16 cellular contexts compared by ENCODE assay signal in genomic region chr5:39426136-39426535, GRCh38. TPM values are rescaled to one million over a fixed set of nuclear protein-coding genes. Genes with fewer than 3 reads are reported as not detected.
DNase-seq lines count a peak whose midpoint lies in the region; ATAC-seq, FAIRE-seq and TF ChIP-seq lines count a peak whose summit lies in the region.
"Had no signal": no experiment of that assay in that cellular context is flagged by ENCODE, and none has a peak within 500 bp of the region (broad histone marks: within the 10 kb centered on the region; RNA-seq: fewer than 3 reads in every experiment).

No MANE protein-coding gene starts in this region.

- POLR2A ChIA-PET in SK-N-SH (lab: Yijun Ruan, JAX) = no interaction called here
- POLR2A ChIA-PET in CD4-positive, alpha-beta T cell (lab: Charles Lee) = no interaction called here

- no peak for FAIRE-seq in HTR-8/SVneo (lab: Jason Lieb, UNC)

- peaks cover 2 to 7% of the 10 kb centered on the region in 2 experiments for H3K4me1 ChIP-seq in SK-N-SH (ENCODE audit: control insufficient read depth in 1 of 2, insufficient read depth in 2 of 2, low read depth in 1 of 2, low read length in 1 of 2)
- peaks cover 35% of the 10 kb centered on the region for H3K4me1 ChIP-seq in mesodermal cell (ENCODE audit: control insufficient read depth, insufficient read depth, low read length, poor library complexity, severe bottlenecking)
- peaks cover 37% of the 10 kb centered on the region for H3K4me1 ChIP-seq in suprapubic skin

- TF ChIP-seq CTCF in SK-N-SH (IDR thresholded peaks at IDR 0.05) = no peak
- no peak for TF ChIP-seq CTCF in chondrocyte (IDR thresholded peaks at IDR 0.05)
- TF ChIP-seq CTCF in suprapubic skin (IDR thresholded peaks at IDR 0.05) = no peak
- TF ChIP-seq CTCF in CD4-positive, alpha-beta T cell (IDR thresholded peaks at IDR 0.05) = no peak

- H3K36me3 ChIP-seq in SK-N-SH (replicated peaks in 1 of 2; ENCODE audit: control insufficient read depth in 1 of 2, insufficient read depth in 2 of 2, low read length in 1 of 2) (no peaks in the 10 kb centered on the region), mesodermal cell (ENCODE audit: control insufficient read depth, insufficient read depth, low read length) (peaks cover 9% of the 10 kb centered on the region), suprapubic skin (no peaks in the 10 kb centered on the region)
- H3K36me3 ChIP-seq: HAP-1 had no signal

- CTCF ChIA-PET in SK-N-SH (lab: Yijun Ruan, JAX) = no interaction called here
- CTCF ChIA-PET in CD4-positive, alpha-beta T cell (lab: Charles Lee) = no interaction called here

- ATAC-seq in SK-N-SH treated with all-trans-retinoic acid at 6 μM for 48 hours = no peak
- ATAC-seq in CD4-positive, alpha-beta T cell (ENCODE audit: poor library complexity) = no peak

- peak overlapping the region; percentile 95 for H3K27ac Mint-ChIP-seq in chondrocyte (ENCODE audit: unreplicated experiment)
- H3K27ac Mint-ChIP-seq in CD4-positive, alpha-beta T cell = no peak overlapping the region

- peak overlapping the region; percentile 39 for H3K4me3 Mint-ChIP-seq in chondrocyte (ENCODE audit: unreplicated experiment)
- no peak overlapping the region for H3K4me3 Mint-ChIP-seq in CD4-positive, alpha-beta T cell

- no peak for DNase-seq in SK-N-SH
- DNase-seq in chondrocyte (ENCODE audit: low spot score) = no peak
- no peak for DNase-seq in suprapubic skin (ENCODE audit: low spot score in 2 of 2)
- DNase-seq in CD4-positive, alpha-beta T cell = no peak
- no peak for DNase-seq in HTR-8/SVneo (ENCODE audit: insufficient read length, low spot score)
- no peak for DNase-seq in AG08396 (ENCODE audit: low spot score)
- DNase-seq: Kasumi-1; NCI-H345; nucleus accumbens; PC-9; stimulated activated CD4-positive, alpha-beta T cell treated with anti-CD3 and anti-CD28 coated beads, Interleukin-4, amount 100 ng/mL, for 1 hour had no signal

- H3K27me3 Mint-ChIP-seq in chondrocyte (ENCODE audit: low read depth) = no peaks in the 10 kb centered on the region
- peaks cover 75% of the 10 kb centered on the region for H3K27me3 Mint-ChIP-seq in CD4-positive, alpha-beta T cell

- H3K27ac ChIP-seq in SK-N-SH (ENCODE audit: low read depth in 2 of 2, low read length in 1 of 2) (peak overlapping the region; percentile 72 to 76), mesodermal cell (ENCODE audit: low read depth, low read length, severe bottlenecking) (peak overlapping the region; percentile 95), suprapubic skin (peak overlapping the region; percentile 91)
- no peak overlapping the region for H3K27ac ChIP-seq in CD4-positive, alpha-beta T cell (ENCODE audit: low read depth, low read length)
- H3K27ac ChIP-seq: 22Rv1, epithelial cell of prostate, PC-9 had no signal

- TF ChIP-seq RAD21 in SK-N-SH (IDR thresholded peaks at IDR 0.05; ENCODE audit: low read length) = no peak

- peaks cover 59% of the 10 kb centered on the region for H3K4me1 Mint-ChIP-seq in chondrocyte (ENCODE audit: low read depth)
- H3K4me1 Mint-ChIP-seq in CD4-positive, alpha-beta T cell (ENCODE audit: low read depth) = peaks cover 8% of the 10 kb centered on the region

- H3F3A ChIP-seq in SK-N-SH (replicated peaks; ENCODE audit: insufficient read depth) = peaks cover 8% of the 10 kb centered on the region

- H3K36me3 Mint-ChIP-seq in chondrocyte (ENCODE audit: low read depth) = no peaks in the 10 kb centered on the region
- H3K36me3 Mint-ChIP-seq in CD4-positive, alpha-beta T cell (ENCODE audit: low read depth) = no peaks in the 10 kb centered on the region

- TF ChIP-seq POLR2A in suprapubic skin (IDR thresholded peaks at IDR 0.05) = no peak

- H4K20me1 ChIP-seq in SK-N-SH (ENCODE audit: insufficient read depth) = no peaks in the 10 kb centered on the region; the same call in 1 of the 2 replicates

- H3K27me3 ChIP-seq in SK-N-SH (ENCODE audit: insufficient read depth) = peaks cover 8% of the 10 kb centered on the region; the same call in 1 of the 2 replicates
- H3K27me3 ChIP-seq in suprapubic skin = no peaks in the 10 kb centered on the region
- H3K27me3 ChIP-seq in CD4-positive, alpha-beta T cell (ENCODE audit: control insufficient read depth, insufficient read depth, low read length) = peaks cover 61% of the 10 kb centered on the region

- no peak overlapping the region for H3K4me3 ChIP-seq in SK-N-SH (ENCODE audit: low read depth in 2 of 2, low read length in 1 of 2)
- no peak overlapping the region for H3K4me3 ChIP-seq in mesodermal cell (ENCODE audit: extremely low read depth, insufficient read depth, low read length, poor library complexity, severe bottlenecking)
- peak overlapping the region; percentile 62 for H3K4me3 ChIP-seq in suprapubic skin

- H3K9ac ChIP-seq in SK-N-SH = peak overlapping the region; percentile 84; the same call in 1 of the 2 replicates

- peaks cover 34% of the 10 kb centered on the region for H3K79me2 ChIP-seq in SK-N-SH (ENCODE audit: insufficient read depth)

- intact Hi-C loops in CD4-positive, alpha-beta T cell (cut with DNase I, micrococcal nuclease) = no loop called here

- H3K9me3 ChIP-seq in SK-N-SH (no peaks in the 10 kb centered on the region), mesodermal cell (ENCODE audit: control insufficient read depth, low read length) (no peaks in the 10 kb centered on the region), suprapubic skin (no peaks in the 10 kb centered on the region)
- H3K9me3 ChIP-seq in CD4-positive, alpha-beta T cell (ENCODE audit: control insufficient read depth, low read length) = no peaks in the 10 kb centered on the region
- H3K9me3 ChIP-seq: HAP-1 had no signal

- H3K9me2 ChIP-seq in SK-N-SH = no peaks in the 10 kb centered on the region

- H3K4me2 ChIP-seq in SK-N-SH = peak overlapping the region; percentile 82

- TF ChIP-seq EP300 in SK-N-SH (IDR thresholded peaks at IDR 0.05; ENCODE audit: borderline replicate concordance in 1 of 2, low read depth in 1 of 2, low read length in 1 of 2) (no peak), suprapubic skin (IDR thresholded peaks at IDR 0.05) (no peak)

- H3K9me3 Mint-ChIP-seq in chondrocyte (ENCODE audit: low read depth) = no peaks in the 10 kb centered on the region
- no peaks in the 10 kb centered on the region for H3K9me3 Mint-ChIP-seq in CD4-positive, alpha-beta T cell

- 11% methylated on average over 5 of the region's 5 CpGs for WGBS in SK-N-SH (ENCODE audit: low lambda C conversion rate)
- 69 to 90% methylated on average over 3 of the region's 5 CpGs for WGBS in mesodermal cell (ENCODE audit: insufficient coverage in 2 of 2), 2 experiments
- WGBS in suprapubic skin = 43% methylated on average over 5 of the region's 5 CpGs

- peak overlapping the region; percentile 29; the same call in 1 of the 2 replicates for H2AFZ ChIP-seq in SK-N-SH (ENCODE audit: low read depth)
- H2AFZ ChIP-seq: PC-9 had no signal

TF ChIP-seq in SK-N-SH, 30 proteins besides CTCF, POLR2A, EP300 and RAD21 (continues in another document):
- TF ChIP-seq RCOR1 (IDR thresholded peaks at IDR 0.05; ENCODE audit: low read length) = no peak
- no peak for TF ChIP-seq NFIC (IDR thresholded peaks at IDR 0.05; ENCODE audit: borderline replicate concordance)
- TF ChIP-seq SIN3A (IDR thresholded peaks at IDR 0.05; ENCODE audit: borderline replicate concordance, low read depth, low read length) = no peak
- no peak for TF ChIP-seq TAF1 (IDR thresholded peaks at IDR 0.05; ENCODE audit: borderline replicate concordance, low read depth, low read length)
- TF ChIP-seq PBX3 (IDR thresholded peaks at IDR 0.05) = no peak
- TF ChIP-seq GABPA (IDR thresholded peaks at IDR 0.05; ENCODE audit: low read depth) = no peak
- no peak for TF ChIP-seq JUND (IDR thresholded peaks at IDR 0.05)
- TF ChIP-seq POLR2AphosphoS5 (IDR thresholded peaks at IDR 0.05; ENCODE audit: low read depth, low read length) = no peak
- TF ChIP-seq TCF12 (IDR thresholded peaks at IDR 0.05) = no peak
- no peak for TF ChIP-seq FOXM1 (IDR thresholded peaks at IDR 0.05; ENCODE audit: low read depth)

TF ChIP-seq in SK-N-SH treated with all-trans-retinoic acid at 6 μM for 48 hours, 23 proteins besides CTCF, POLR2A, EP300 and RAD21:
- TF ChIP-seq ZNF565 (CRISPR knock-in tag; conservative IDR thresholded peaks at IDR 0.05; ENCODE audit: low read depth) (no peak), TOX (CRISPR knock-in tag; IDR thresholded peaks at IDR 0.05; ENCODE audit: borderline replicate concordance) (no peak), RARB (CRISPR knock-in tag; IDR thresholded peaks at IDR 0.05) (no peak), GLIS3 (CRISPR knock-in tag; IDR thresholded peaks at IDR 0.05) (no peak), SNAI2 (CRISPR knock-in tag; IDR thresholded peaks at IDR 0.05) (no peak), ARNTL (CRISPR knock-in tag; IDR thresholded peaks at IDR 0.05; ENCODE audit: borderline replicate concordance, low read depth) (no peak), CSDC2 (CRISPR knock-in tag; IDR thresholded peaks at IDR 0.05) (no peak), OSR1 (CRISPR knock-in tag; IDR thresholded peaks at IDR 0.05) (no peak), ZFP3 (CRISPR knock-in tag; IDR thresholded peaks at IDR 0.05) (no peak), POU6F1 (CRISPR knock-in tag; IDR thresholded peaks at IDR 0.05; ENCODE audit: borderline replicate concordance, low read depth) (no peak), TCF4 (CRISPR knock-in tag; IDR thresholded peaks at IDR 0.05; ENCODE audit: borderline replicate concordance) (no peak)

RNA-seq across cellular contexts. Expression of gene DAB2, which starts 1.4 kb away (rescaled TPM):
- polyA plus RNA-seq in SK-N-SH (2012; rRNA removed) = 23.7 and 39.9 TPM in 2 replicates
- polyA plus RNA-seq in SK-N-SH (2012; cell fraction: cytosol; rRNA removed) = 32.4 and 34.4 TPM in 2 replicates
- 26.5 and 64.3 TPM in 2 replicates for polyA plus RNA-seq in SK-N-SH (2012; cell fraction: nucleus; rRNA removed)
- total RNA-seq in chondrocyte (82.7 to 108 TPM (median 84.4 TPM) in 3 replicates), suprapubic skin (10 to 100 TPM in 3 of 4 donors, 1 to 10 TPM in 1; 7.1 to 30.6 (median 11.7) TPM)
- 52.2 TPM for polyA plus RNA-seq in mesodermal cell (2013, experiment 1 of 2)
- polyA plus RNA-seq in mesodermal cell (2013, experiment 2 of 2) = 53.2 TPM
- under 1 TPM; 0.31 to 0.47 TPM for total RNA-seq in CD4-positive, alpha-beta T cell

Comparison
In these comparisons a context has a peak if more than half of its experiments do, and no peak if none do; other contexts are left out.
1. RNA of gene DAB2, which starts 1.4 kb away (total RNA-seq): 82.7 to 108 TPM in chondrocyte and 7.1 to 30.6 TPM in suprapubic skin; 0.31 to 0.47 TPM in CD4-positive, alpha-beta T cell; every median in the first group is over 4 times any median in the second.